In genomic region chr20:30168800-30169138, GRCh38 we compare ENCODE assay signal across 27 cellular contexts.
"Had no signal": no experiment of that assay in that cellular context is flagged by ENCODE, and none has a peak within 500 bp of the region (broad histone marks: within the 10 kb centered on the region; RNA-seq: fewer than 3 reads in every experiment).

No MANE protein-coding gene starts in this region.

- H2AFZ ChIP-seq: PC-9 had no signal

- ATAC-seq: activated naive CD8-positive, alpha-beta T cell treated with anti-CD3 and anti-CD28 coated beads, Interleukin-2, amount 50 U/mL, for 24 hours; K562 had no signal

- H3K27ac Mint-ChIP-seq: activated B cell treated with CpG ODN at 0.5 μM for 24 hours; activated CD4-positive, alpha-beta memory T cell treated with anti-CD3 and anti-CD28 coated beads, Interleukin-2, amount 10 ng/mL, durations not matched to agents 7 days and 5 days; activated naive CD4-positive, alpha-beta T cell treated with anti-CD3 and anti-CD28 coated beads, Interleukin-2, amount 50 U/mL, for 24 hours; activated naive CD8-positive, alpha-beta T cell treated with anti-CD3 and anti-CD28 coated beads, Interleukin-2, amount 50 U/mL, for 24 hours; activated T-cell treated with anti-CD3 and anti-CD28 coated beads, Interleukin-2, amount 50 U/mL, for 24 hours; activated T-helper 2 cell treated with anti-CD3 and anti-CD28 coated beads, Interferon-gamma antibody, Interleukin-2, Interleukin-4, amounts not matched to agents 10 μg/mL and 5 μg/mL and 100 μg/mL, durations not matched to agents 14 hours and 24 hours and 36 hours; T-cell had no signal

- H3K27ac ChIP-seq: brain microvascular endothelial cell, PC-9, RWPE1, SK-N-MC, VCaP had no signal

- DNase-seq: activated B cell treated with CpG ODN at 0.5 μM for 24 hours; activated CD4-positive, alpha-beta memory T cell treated with anti-CD3 and anti-CD28 coated beads, Interleukin-2, amount 10 ng/mL, durations not matched to agents 7 days and 5 days; activated gamma-delta T cell; aorta; brain microvascular endothelial cell; NCI-H1092 treated with DMSO at 0.1 percent for 48 hours; NCI-H1417; NCI-H146; NCI-H187; NCI-H2029 treated with DMSO at 0.1 percent for 48 hours; NCI-H2107; NCI-H2171; NCI-H226; NCI-H446 treated with DMSO at 0.1 percent for 48 hours; NCI-H524; NCI-H69; PC-9; T-helper 9 cell had no signal

- H3K4me2 ChIP-seq: PC-9 had no signal

- H3K4me3 Mint-ChIP-seq: activated B cell treated with CpG ODN at 0.5 μM for 24 hours; activated CD4-positive, alpha-beta memory T cell treated with anti-CD3 and anti-CD28 coated beads, Interleukin-2, amount 10 ng/mL, durations not matched to agents 7 days and 5 days; activated naive CD8-positive, alpha-beta T cell treated with anti-CD3 and anti-CD28 coated beads, Interleukin-2, amount 50 U/mL, for 24 hours; activated T-cell treated with anti-CD3 and anti-CD28 coated beads, Interleukin-2, amount 50 U/mL, for 24 hours had no signal

- H3K4me3 ChIP-seq: K562, PC-9, SK-N-MC had no signal

- H3K27me3 Mint-ChIP-seq: activated B cell treated with CpG ODN at 0.5 μM for 24 hours; activated CD4-positive, alpha-beta memory T cell treated with anti-CD3 and anti-CD28 coated beads, Interleukin-2, amount 10 ng/mL, durations not matched to agents 7 days and 5 days; activated naive CD4-positive, alpha-beta T cell treated with anti-CD3 and anti-CD28 coated beads, Interleukin-2, amount 50 U/mL, for 24 hours; activated naive CD8-positive, alpha-beta T cell treated with anti-CD3 and anti-CD28 coated beads, Interleukin-2, amount 50 U/mL, for 24 hours; activated T-cell treated with anti-CD3 and anti-CD28 coated beads, Interleukin-2, amount 50 U/mL, for 24 hours; T-cell had no signal

- H3K27me3 ChIP-seq: brain microvascular endothelial cell had no signal

- H3K36me3 Mint-ChIP-seq: T-cell had no signal

- H3K36me3 ChIP-seq: brain microvascular endothelial cell had no signal

- H3K4me1 Mint-ChIP-seq: activated B cell treated with CpG ODN at 0.5 μM for 24 hours had no signal
